23 cellular contexts compared by ENCODE assay signal in genomic region chr4:168682898-168683500, GRCh38.
DNase-seq lines count a peak whose midpoint lies in the region; ATAC-seq, FAIRE-seq and TF ChIP-seq lines count a peak whose summit lies in the region.
"Had no signal": no experiment of that assay in that cellular context is flagged by ENCODE, and none has a peak within 500 bp of the region (broad histone marks: within the 10 kb centered on the region; RNA-seq: fewer than 3 reads in every experiment).

No MANE protein-coding gene starts in this region.

- no peaks in the 10 kb centered on the region for H3K27me3 Mint-ChIP-seq in chondrocyte (ENCODE audit: low read depth)
- H3K27me3 Mint-ChIP-seq in nephron (ENCODE audit: low read depth) = no peaks in the 10 kb centered on the region
- H3K27me3 Mint-ChIP-seq: CD4-positive, alpha-beta T cell had no signal

- intact Hi-C loops in sciatic nerve (cut with DNase I) = no loop called here
- intact Hi-C loops in left ventricle myocardium inferior (cut with micrococcal nuclease) = no loop called here

- no peaks in the 10 kb centered on the region for H3K79me2 ChIP-seq in OCI-LY3 (ENCODE audit: low read length)

- no peak overlapping the region for H3K27ac ChIP-seq in A549
- no peak overlapping the region for H3K27ac ChIP-seq in OCI-LY3 (ENCODE audit: low read length)
- no peak overlapping the region for H3K27ac ChIP-seq in left ventricle myocardium inferior (replicated peaks)
- H3K27ac ChIP-seq: BLaER1 treated with 17β-estradiol and CSF1 and Interleukin-3, amounts not matched to agents 10 nM and 100 nM; GM23248; Peyer's patch; SJCRH30 had no signal

- no peaks in the 10 kb centered on the region for H3K9me3 Mint-ChIP-seq in chondrocyte (ENCODE audit: low read depth)
- H3K9me3 Mint-ChIP-seq in nephron = no peaks in the 10 kb centered on the region
- H3K9me3 Mint-ChIP-seq: CD4-positive, alpha-beta T cell had no signal

- H3K4me3 ChIP-seq in A549 (no peak overlapping the region), OCI-LY3 (ENCODE audit: low read length) (no peak overlapping the region), left ventricle myocardium inferior (no peak overlapping the region)
- H3K4me3 ChIP-seq: BLaER1 treated with 17β-estradiol and CSF1 and Interleukin-3, amounts not matched to agents 10 nM and 100 nM; GM23248; Peyer's patch; SJCRH30 had no signal

- no peak overlapping the region for H3K9ac ChIP-seq in OCI-LY3 (ENCODE audit: low read length)
- H3K9ac ChIP-seq: BLaER1 treated with 17β-estradiol and CSF1 and Interleukin-3, amounts not matched to agents 10 nM and 100 nM; GM23248 had no signal

- no peak overlapping the region for H2AFZ ChIP-seq in OCI-LY3 (ENCODE audit: low read depth, low read length)
- H2AFZ ChIP-seq: GM23248 had no signal

- no peaks in the 10 kb centered on the region for H3K36me3 ChIP-seq in OCI-LY3 (replicated peaks; ENCODE audit: low read depth, low read length)
- H3K36me3 ChIP-seq in left ventricle myocardium inferior = peaks cover 28% of the 10 kb centered on the region
- H3K36me3 ChIP-seq: BLaER1 treated with 17β-estradiol and CSF1 and Interleukin-3, amounts not matched to agents 10 nM and 100 nM; Peyer's patch had no signal

- ATAC-seq in A549 (no peak), sciatic nerve (no peak)

- H3K27me3 ChIP-seq in OCI-LY3 (ENCODE audit: low read depth, low read length) (no peaks in the 10 kb centered on the region), left ventricle myocardium inferior (ENCODE audit: low read depth) (no peaks in the 10 kb centered on the region)
- H3K27me3 ChIP-seq: BLaER1 treated with 17β-estradiol and CSF1 and Interleukin-3, amounts not matched to agents 10 nM and 100 nM; Peyer's patch; SJCRH30 had no signal

- no peak for FAIRE-seq in A549 (lab: Jason Lieb, UNC)
- no peak for FAIRE-seq in RCC 7860 (lab: Jason Lieb, UNC)
- FAIRE-seq: D721Med had no signal

- no peak for TF ChIP-seq CTCF in A549 (IDR thresholded peaks at IDR 0.05)
- no peak for TF ChIP-seq CTCF in OCI-LY3 (IDR thresholded peaks at IDR 0.05; ENCODE audit: low read depth, low read length)
- TF ChIP-seq CTCF in chondrocyte (IDR thresholded peaks at IDR 0.05) = no peak
- no peak for TF ChIP-seq CTCF in nephron (IDR thresholded peaks at IDR 0.05; ENCODE audit: unreplicated experiment in 3 of 3)
- TF ChIP-seq CTCF in left ventricle myocardium inferior (IDR thresholded peaks at IDR 0.05; ENCODE audit: borderline replicate concordance) = no peak

- DNase-seq in A549 (ENCODE audit: low read depth in 1 of 2, low spot score in 1 of 2) (no peak), chondrocyte (ENCODE audit: low spot score) (no peak), sciatic nerve (ENCODE audit: low spot score) (no peak), left ventricle myocardium inferior (no peak), RCC 7860 (ENCODE audit: low spot score) (no peak), Kasumi-1 (lab: John Stamatoyannopoulos, UW) (no peak)
- DNase-seq: CD4-positive, alpha-beta T cell; H7; Karpas-422; MV-4-11; NCI-H1105; NCI-H1436 treated with DMSO at 0.1 percent for 48 hours; NCI-H187 treated with DMSO at 0.1 percent for 48 hours; NCI-H524; NCI-H82; NK-92 treated with Interleukin-12 subunit alpha and Interleukin-12 subunit beta, amount 100 ng/mL, for 24 hours; Peyer's patch; SJCRH30 had no signal

- H3K4me1 ChIP-seq in A549 (peaks cover 56% of the 10 kb centered on the region), OCI-LY3 (ENCODE audit: low read length) (peaks cover 25% of the 10 kb centered on the region), left ventricle myocardium inferior (peaks cover 6% of the 10 kb centered on the region)
- H3K4me1 ChIP-seq: BLaER1 treated with 17β-estradiol and CSF1 and Interleukin-3, amounts not matched to agents 10 nM and 100 nM; Peyer's patch; SJCRH30 had no signal

- H3K4me2 ChIP-seq in A549 (peak overlapping the region; percentile 13; the same call in 2 of the 3 replicates), OCI-LY3 (ENCODE audit: low read length) (peak overlapping the region; percentile 10; the same call in 1 of the 2 replicates)
- H3K4me2 ChIP-seq: BLaER1 treated with 17β-estradiol and CSF1 and Interleukin-3, amounts not matched to agents 10 nM and 100 nM had no signal

- 51% methylated on average over 3 of the region's 3 CpGs for WGBS in A549 (ENCODE audit: missing lambda C conversion rate)

- no peak for TF ChIP-seq EP300 in A549 (IDR thresholded peaks at IDR 0.05)

- H3K36me3 Mint-ChIP-seq in chondrocyte (ENCODE audit: low read depth) (peaks cover 61% of the 10 kb centered on the region), nephron (ENCODE audit: low read depth) (peaks cover 76% of the 10 kb centered on the region)

- CTCF ChIA-PET in A549 (lab: Yijun Ruan, JAX) = interaction anchor here (0.5 to 0.9 kb wide), 2 partner anchors 9 to 27 kb away, joined by 3 read pairs; no protein-coding TSS in a partner anchor

- no peak for TF ChIP-seq POLR2A in A549 (IDR thresholded peaks at IDR 0.05; ENCODE audit: low read length)

- H3K4me3 Mint-ChIP-seq in chondrocyte (ENCODE audit: unreplicated experiment) (no peak overlapping the region), nephron (no peak overlapping the region)
- H3K4me3 Mint-ChIP-seq: CD4-positive, alpha-beta T cell had no signal

- H3K27ac Mint-ChIP-seq in chondrocyte (ENCODE audit: unreplicated experiment) = peak overlapping the region; percentile 88
- peak overlapping the region; percentile 35 to 82 (median 60) for H3K27ac Mint-ChIP-seq in nephron
- H3K27ac Mint-ChIP-seq: CD4-positive, alpha-beta T cell had no signal

- no peaks in the 10 kb centered on the region for H4K20me1 ChIP-seq in OCI-LY3 (ENCODE audit: insufficient read depth, low read length)
- H4K20me1 ChIP-seq: BLaER1 treated with 17β-estradiol and CSF1 and Interleukin-3, amounts not matched to agents 10 nM and 100 nM had no signal

- H3K9me3 ChIP-seq in A549 (no peaks in the 10 kb centered on the region), OCI-LY3 (ENCODE audit: insufficient read depth, low read length) (no peaks in the 10 kb centered on the region), left ventricle myocardium inferior (replicated peaks) (no peaks in the 10 kb centered on the region)
- H3K9me3 ChIP-seq: BLaER1 treated with 17β-estradiol and CSF1 and Interleukin-3, amounts not matched to agents 10 nM and 100 nM; Peyer's patch; SJCRH30 had no signal

- no peak for TF ChIP-seq RAD21 in A549 (conservative IDR thresholded peaks at IDR 0.05 in 1 of 2, IDR thresholded peaks at IDR 0.05 in 1 of 2)

- POLR2A ChIA-PET in A549 (lab: Yijun Ruan, JAX) = interaction anchor here (0.9 kb wide), 1 partner anchor 12 kb away, joined by 3 read pairs; no protein-coding TSS in a partner anchor

- peaks cover 74% of the 10 kb centered on the region for H3K4me1 Mint-ChIP-seq in chondrocyte (ENCODE audit: low read depth)
- H3K4me1 Mint-ChIP-seq in nephron = peaks cover 24% of the 10 kb centered on the region

TF ChIP-seq in A549, 52 proteins besides CTCF, POLR2A, EP300 and RAD21:
- no peak for TF ChIP-seq CBX2 (IDR thresholded peaks at IDR 0.05; ENCODE audit: borderline replicate concordance, low read depth)
- TF ChIP-seq HEYL (CRISPR knock-in tag; IDR thresholded peaks at IDR 0.05) = no peak
- TF ChIP-seq TP53 (CRISPR knock-in tag; IDR thresholded peaks at IDR 0.05) = no peak
- no peak for TF ChIP-seq ZSCAN20 (CRISPR knock-in tag; IDR thresholded peaks at IDR 0.05)
- no peak for TF ChIP-seq ZFP36 (IDR thresholded peaks at IDR 0.05; ENCODE audit: borderline replicate concordance, partially characterized antibody)
